Comparison of ENCODE assay signal across 8 cellular contexts in genomic region chr2:238061310-238062202, GRCh38. TPM values are rescaled to one million over a fixed set of nuclear protein-coding genes. Genes with fewer than 3 reads are reported as not detected.
DNase-seq lines count a peak whose midpoint lies in the region; ATAC-seq and TF ChIP-seq lines count a peak whose summit lies in the region.

No MANE protein-coding gene starts in this region.

- in situ Hi-C loops in astrocyte of the cerebellum (cut with HindIII; ENCODE audit: low sequenced_read_pairs) = no loop called here

- peak overlapping the region; percentile 76 to 95 for H3K4me3 ChIP-seq in CD4-positive, alpha-beta memory T cell (ENCODE audit: low read length in 2 of 2)
- H3K4me3 ChIP-seq in Peyer's patch = peak overlapping the region; percentile 67 to 90 (median 82)
- peak overlapping the region; percentile 77 for H3K4me3 ChIP-seq in astrocyte of the cerebellum (ENCODE audit: low read depth, low read length)

- H3K36me3 Mint-ChIP-seq in CD4-positive, alpha-beta memory T cell = peaks cover 16 to 25% of the 10 kb centered on the region in 2 donors

- peak overlapping the region; percentile 76 for H3K27ac ChIP-seq in CD4-positive, alpha-beta memory T cell (ENCODE audit: low read depth, low read length)
- H3K27ac ChIP-seq in Peyer's patch = peak overlapping the region; percentile 58 to 91 (median 86)

- H3K4me1 ChIP-seq in CD4-positive, alpha-beta memory T cell (ENCODE audit: insufficient read depth, low read length) = peaks cover 35% of the 10 kb centered on the region
- H3K4me1 ChIP-seq in Peyer's patch = peaks cover 0 to 29% (median 9%) of the 10 kb centered on the region in 4 donors

- CTCF ChIA-PET in CD4-positive, alpha-beta memory T cell (lab: Charles Lee; ENCODE audit: partially characterized antibody) = interaction anchor here (1.1 to 1.6 kb wide), 2 partner anchors 92 to 138 kb away, joined by 4 read pairs; no protein-coding TSS in a partner anchor

- peak overlapping the region; percentile 83 to 97 (median 93) for H3K4me3 Mint-ChIP-seq in CD4-positive, alpha-beta memory T cell

- TF ChIP-seq CTCF in Peyer's patch (IDR thresholded peaks at IDR 0.05) (peak in 1 of 6 experiments; percentile 3), astrocyte of the cerebellum (IDR thresholded peaks at IDR 0.05; ENCODE audit: low read depth, low read length, missing control alignments) (no peak)

- H3K27me3 Mint-ChIP-seq in CD4-positive, alpha-beta memory T cell = peaks cover 7 to 8% of the 10 kb centered on the region in 2 donors

- H3K36me3 ChIP-seq in CD4-positive, alpha-beta memory T cell (ENCODE audit: insufficient read depth, low read length) = no peaks in the 10 kb centered on the region
- peaks cover 0 to 3% (median 0%) of the 10 kb centered on the region in 3 donors for H3K36me3 ChIP-seq in Peyer's patch

- H3K4me1 Mint-ChIP-seq in CD4-positive, alpha-beta memory T cell = peaks cover 24 to 63% (median 42%) of the 10 kb centered on the region in 4 donors

- peak overlapping the region; percentile 76 to 95 (median 86) for H3K27ac Mint-ChIP-seq in CD4-positive, alpha-beta memory T cell

- POLR2A ChIA-PET in CD4-positive, alpha-beta memory T cell (lab: Charles Lee; ENCODE audit: partially characterized antibody) = interaction anchor here (0.7 to 1.6 kb wide), 9 partner anchors 8 to 369 kb away, joined by 3 to 10 read pairs (median 4); partner anchors contain the start of gene PER2

- H3K27me3 ChIP-seq in CD4-positive, alpha-beta memory T cell (ENCODE audit: insufficient read depth, low read length) = no peaks in the 10 kb centered on the region
- no peaks in the 10 kb centered on the region for H3K27me3 ChIP-seq in Peyer's patch

- no peaks in the 10 kb centered on the region for H3K9me3 ChIP-seq in CD4-positive, alpha-beta memory T cell (ENCODE audit: control insufficient read depth in 1 of 2, low read length in 2 of 2)
- no peaks in the 10 kb centered on the region for H3K9me3 ChIP-seq in Peyer's patch

- ATAC-seq in HG03460 (IDR thresholded peaks at IDR 0.05; ENCODE audit: unreplicated experiment) = peak; percentile 21

- peak in 3 of 5 donors; percentile 2 to 52 (median 4) for DNase-seq in CD4-positive, alpha-beta memory T cell
- peak; percentile 13 for DNase-seq in GM19238 (ENCODE audit: insufficient read length, low spot score)
- peak; percentile 24 to 63 (median 57) for DNase-seq in Peyer's patch
- DNase-seq in astrocyte of the cerebellum (ENCODE audit: low read depth) = no peak
- peak; percentile 52 for DNase-seq in iPS-NIHi11 (ENCODE audit: low spot score)
- DNase-seq in stimulated activated CD4-positive, alpha-beta T cell treated with anti-CD3 and anti-CD28 coated beads, Interleukin-1b, Interleukin-23, amount 100 ng/mL, for 24 hours (ENCODE audit: low read depth in 4 of 4, low spot score in 1 of 4) = peak in 3 of 4 experiments; percentile 4 to 25 (median 14)
- no peak for DNase-seq in activated effector memory CD4-positive, alpha-beta T cell treated with anti-CD3 and anti-CD28 coated beads, Interleukin-2, amount 50 U/mL, for 16 hours

- TF ChIP-seq POLR2A in Peyer's patch (IDR thresholded peaks at IDR 0.05) = no peak

- intact Hi-C loops in CD4-positive, alpha-beta memory T cell (cut with micrococcal nuclease) = loop anchor here (2.0 to 5.0 kb wide), 4 partner anchors 19 to 974 kb away; partner anchors contain the start of gene COPS8

- H3K9me3 Mint-ChIP-seq in CD4-positive, alpha-beta memory T cell = peaks cover 0 to 5% (median 3%) of the 10 kb centered on the region in 8 donors

RNA-seq across cellular contexts. Expression of gene SCLY, which starts 0.8 kb away (rescaled TPM):
- total RNA-seq in CD4-positive, alpha-beta memory T cell = 10 to 100 TPM; 35.9 to 37.9 TPM
- polyA plus RNA-seq in CD4-positive, alpha-beta memory T cell = 10 to 100 TPM; 17.7 to 18.9 TPM
- 10 to 100 TPM; 13.2 to 45.2 (median 24.2) TPM for total RNA-seq in Peyer's patch

RNA-seq across cellular contexts. Expression of gene ESPNL, which starts 38.6 kb away (rescaled TPM):
- under 1 TPM; 0.28 to 0.41 TPM for total RNA-seq in CD4-positive, alpha-beta memory T cell
- polyA plus RNA-seq in CD4-positive, alpha-beta memory T cell = not detected
- 1 to 10 TPM in 1 of 4 donors, under 1 TPM in 1, not detected in 2; 0.27 to 2.5 TPM for total RNA-seq in Peyer's patch

Comparison
In these comparisons a context has a peak if more than half of its experiments do, and no peak if none do; other contexts are left out.
1. DNase-seq: peak in CD4-positive, alpha-beta memory T cell (3 of 5), GM19238 (single experiment), Peyer's patch (3 of 3), iPS-NIHi11 (single experiment) and stimulated activated CD4-positive, alpha-beta T cell treated with anti-CD3 and anti-CD28 coated beads, Interleukin-1b, Interleukin-23, amount 100 ng/mL, for 24 hours (3 of 4); none in astrocyte of the cerebellum (single experiment) and activated effector memory CD4-positive, alpha-beta T cell treated with anti-CD3 and anti-CD28 coated beads, Interleukin-2, amount 50 U/mL, for 16 hours (single experiment).
2. Peak in every context shown above with its lines, with median percentiles within 50 percentile points of each other: H3K4me3 ChIP-seq.